8 cellular contexts compared by ENCODE assay signal in genomic region chr3:177679568-177680441, GRCh38.
DNase-seq lines count a peak whose midpoint lies in the region; ATAC-seq and TF ChIP-seq lines count a peak whose summit lies in the region.

No MANE protein-coding gene starts in this region.

- TF ChIP-seq CTCF in mucosa of descending colon (IDR thresholded peaks at IDR 0.05): no peak

- no peaks in the 10 kb centered on the region for H3K4me1 ChIP-seq in mucosa of descending colon (ENCODE audit: low read depth)

- peaks cover 48% of the 10 kb centered on the region for H3K4me1 Mint-ChIP-seq in activated CD8-positive, alpha-beta memory T cell treated with anti-CD3 and anti-CD28 coated beads, Interleukin-2, amount 10 ng/mL, durations not matched to agents 7 days and 5 days

- H3K36me3 Mint-ChIP-seq in activated CD8-positive, alpha-beta memory T cell treated with anti-CD3 and anti-CD28 coated beads, Interleukin-2, amount 10 ng/mL, durations not matched to agents 7 days and 5 days: peaks cover 6% of the 10 kb centered on the region

- H3K27me3 Mint-ChIP-seq in activated CD8-positive, alpha-beta memory T cell treated with anti-CD3 and anti-CD28 coated beads, Interleukin-2, amount 10 ng/mL, durations not matched to agents 7 days and 5 days: no peaks in the 10 kb centered on the region

- no peak overlapping the region for H3K4me3 ChIP-seq in mucosa of descending colon

- H3K9me3 ChIP-seq in mucosa of descending colon: no peaks in the 10 kb centered on the region

- CTCF ChIA-PET in activated CD8-positive, alpha-beta memory T cell treated with anti-CD3 and anti-CD28 coated beads, Interleukin-2, amount 10 ng/mL, durations not matched to agents 7 days and 5 days (lab: Charles Lee): interaction anchor here (1.0 to 1.2 kb wide), 4 partner anchors 9 to 128 kb away, joined by 3 to 4 read pairs (median 4); no protein-coding TSS in a partner anchor

- peak; percentile 79 for DNase-seq in activated CD8-positive, alpha-beta memory T cell treated with anti-CD3 and anti-CD28 coated beads, Interleukin-2, amount 10 ng/mL, durations not matched to agents 7 days and 5 days
- DNase-seq in mucosa of descending colon (no peak), HuH-7 (ENCODE audit: low spot score) (no peak), ecto neural progenitor cell (ENCODE audit: low spot score) (no peak), NCI-H2171 (lab: John Stamatoyannopoulos, UW) (no peak)

- intact Hi-C loops in mucosa of descending colon (cut with DNase I, micrococcal nuclease): no loop called here

- no peaks in the 10 kb centered on the region for H3K36me3 ChIP-seq in mucosa of descending colon (ENCODE audit: low read depth)

- ATAC-seq in GM18517 (IDR thresholded peaks at IDR 0.05; ENCODE audit: unreplicated experiment): peak; percentile 68
- peak; percentile 62 for ATAC-seq in HG02973 (IDR thresholded peaks at IDR 0.05; ENCODE audit: unreplicated experiment)
- peak; percentile 85 for ATAC-seq in activated CD8-positive, alpha-beta memory T cell treated with anti-CD3 and anti-CD28 coated beads, Interleukin-2, amount 10 ng/mL, durations not matched to agents 7 days and 5 days
- peak; percentile 52 for ATAC-seq in mucosa of descending colon
- no peak for ATAC-seq in HG03045 (IDR thresholded peaks at IDR 0.05; ENCODE audit: unreplicated experiment)

- H3K27ac Mint-ChIP-seq in activated CD8-positive, alpha-beta memory T cell treated with anti-CD3 and anti-CD28 coated beads, Interleukin-2, amount 10 ng/mL, durations not matched to agents 7 days and 5 days: peak overlapping the region; percentile 77

- H3K4me3 Mint-ChIP-seq in activated CD8-positive, alpha-beta memory T cell treated with anti-CD3 and anti-CD28 coated beads, Interleukin-2, amount 10 ng/mL, durations not matched to agents 7 days and 5 days: no peak overlapping the region

- peaks cover 2% of the 10 kb centered on the region for H3K9me3 Mint-ChIP-seq in activated CD8-positive, alpha-beta memory T cell treated with anti-CD3 and anti-CD28 coated beads, Interleukin-2, amount 10 ng/mL, durations not matched to agents 7 days and 5 days (ENCODE audit: low read depth)
